Comparison of ENCODE assay signal across 8 cellular contexts in the genomic region with DNA sequence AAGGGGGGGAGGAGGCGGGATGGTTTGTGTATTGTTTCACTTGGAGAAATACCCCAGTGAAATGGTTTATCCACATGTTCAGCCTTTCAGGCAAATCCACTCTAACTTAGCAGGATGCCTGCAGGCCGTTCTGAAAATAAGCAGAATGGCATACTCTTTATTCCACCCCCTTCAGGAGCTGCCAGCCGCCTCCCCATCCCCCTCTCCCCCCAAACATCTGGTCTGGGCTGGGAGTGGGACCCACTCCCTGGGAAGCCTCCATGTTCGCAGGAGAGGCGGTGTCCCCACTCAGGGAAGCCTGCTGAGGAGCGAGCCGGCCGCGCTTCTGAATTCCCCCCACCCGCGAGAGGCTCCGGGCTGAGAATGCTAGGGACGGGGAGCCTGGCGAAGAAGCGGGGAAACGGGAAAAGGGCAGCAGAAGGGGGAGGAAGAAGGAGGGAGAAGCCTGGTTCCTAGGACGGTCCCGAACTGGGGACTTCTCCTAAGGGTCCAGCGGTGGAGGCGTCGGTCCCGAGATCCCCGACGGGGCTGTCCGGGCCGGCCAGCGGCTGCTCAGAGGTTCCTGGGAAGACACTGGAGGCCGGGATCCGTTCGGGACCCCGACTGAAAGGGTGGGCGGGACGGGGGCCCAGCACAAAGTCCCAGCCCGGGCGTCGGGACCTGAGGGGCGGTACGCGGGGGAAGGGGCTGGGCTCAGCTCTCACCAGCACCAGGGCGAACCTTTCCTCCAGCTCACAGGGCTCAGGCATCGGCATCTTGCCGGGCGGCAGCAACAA. TPM values are rescaled to one million over a fixed set of nuclear protein-coding genes. Genes with fewer than 3 reads are reported as not detected.
DNase-seq lines count a peak whose midpoint lies in the region; ATAC-seq and TF ChIP-seq lines count a peak whose summit lies in the region.

No MANE protein-coding gene starts in this region.

- H3K27me3 ChIP-seq in CD4-positive, CD25-positive, alpha-beta regulatory T cell (ENCODE audit: control insufficient read depth, insufficient read depth, low read length): peaks cover 12% of the 10 kb centered on the region
- H3K27me3 ChIP-seq in HUES64 (ENCODE audit: insufficient read depth, low read length) (peaks cover 24% of the 10 kb centered on the region), esophagus squamous epithelium (peaks cover 0 to 18% (median 0%) of the 10 kb centered on the region in 4 donors), muscle layer of colon (ENCODE audit: control insufficient read depth in 1 of 2, insufficient read depth in 2 of 2, low read length in 2 of 2) (no peaks in the 10 kb centered on the region)

- peak; percentile 9 to 15 for ATAC-seq in CD4-positive, CD25-positive, alpha-beta regulatory T cell (ENCODE audit: low read depth in 2 of 2)
- peak; percentile 1 for ATAC-seq in GM21367 (IDR thresholded peaks at IDR 0.05; ENCODE audit: unreplicated experiment)
- peak; percentile 16 for ATAC-seq in activated CD8-positive, alpha-beta T cell treated with anti-CD3 and anti-CD28 coated beads for 36 hours

- H3K4me3 ChIP-seq in CD4-positive, CD25-positive, alpha-beta regulatory T cell (ENCODE audit: low read depth, low read length): peak overlapping the region; percentile 76
- peak overlapping the region; percentile 86 for H3K4me3 ChIP-seq in HUES64 (ENCODE audit: low read length)
- peak overlapping the region; percentile 58 to 87 (median 69) for H3K4me3 ChIP-seq in esophagus squamous epithelium
- H3K4me3 ChIP-seq in muscle layer of colon (ENCODE audit: low read depth in 1 of 2, low read length in 2 of 2): peak overlapping the region; percentile 43 to 62

- POLR2A ChIA-PET in activated CD8-positive, alpha-beta T cell treated with anti-CD3 and anti-CD28 coated beads for 36 hours (lab: Charles Lee): interaction anchor here (0.6 to 2.2 kb wide), 15 partner anchors 17 to 84 kb away, joined by 3 to 9 read pairs (median 3); a partner anchor contains a TSS

- CTCF ChIA-PET in activated CD8-positive, alpha-beta T cell treated with anti-CD3 and anti-CD28 coated beads for 36 hours (lab: Charles Lee): interaction anchor here (0.8 to 19.2 kb wide), 13 partner anchors 8 to 133 kb away, joined by 3 to 556 read pairs (median 7); a partner anchor contains a TSS

- H3K4me1 Mint-ChIP-seq in CD4-positive, CD25-positive, alpha-beta regulatory T cell: peaks cover 7 to 49% (median 40%) of the 10 kb centered on the region in 4 donors
- peaks cover 46% of the 10 kb centered on the region for H3K4me1 Mint-ChIP-seq in activated CD8-positive, alpha-beta T cell treated with anti-CD3 and anti-CD28 coated beads for 36 hours (ENCODE audit: low read depth)
- peaks cover 33% of the 10 kb centered on the region for H3K4me1 Mint-ChIP-seq in type B pancreatic cell (ENCODE audit: unreplicated experiment)

- peak overlapping the region; percentile 89 to 92 (median 92) for H3K27ac Mint-ChIP-seq in CD4-positive, CD25-positive, alpha-beta regulatory T cell
- H3K27ac Mint-ChIP-seq in activated CD8-positive, alpha-beta T cell treated with anti-CD3 and anti-CD28 coated beads for 36 hours: peak overlapping the region; percentile 82
- no peak overlapping the region for H3K27ac Mint-ChIP-seq in type B pancreatic cell

- H3K27ac ChIP-seq in CD4-positive, CD25-positive, alpha-beta regulatory T cell (ENCODE audit: insufficient read depth, low read length, poor library complexity, severe bottlenecking): peak overlapping the region; percentile 74
- H3K27ac ChIP-seq in HUES64 (ENCODE audit: low read depth, low read length): peak overlapping the region; percentile 68
- peak overlapping the region; percentile 81 to 93 (median 85) for H3K27ac ChIP-seq in esophagus squamous epithelium
- peak overlapping the region; percentile 61 for H3K27ac ChIP-seq in muscle layer of colon (ENCODE audit: low read depth, low read length)

- H3K4me3 Mint-ChIP-seq in CD4-positive, CD25-positive, alpha-beta regulatory T cell: peak overlapping the region; percentile 82 to 96 (median 92)
- H3K4me3 Mint-ChIP-seq in activated CD8-positive, alpha-beta T cell treated with anti-CD3 and anti-CD28 coated beads for 36 hours: peak overlapping the region; percentile 86
- peak overlapping the region; percentile 86 for H3K4me3 Mint-ChIP-seq in type B pancreatic cell

- peaks cover 15% of the 10 kb centered on the region for H3K27me3 Mint-ChIP-seq in CD4-positive, CD25-positive, alpha-beta regulatory T cell
- peaks cover 10% of the 10 kb centered on the region for H3K27me3 Mint-ChIP-seq in activated CD8-positive, alpha-beta T cell treated with anti-CD3 and anti-CD28 coated beads for 36 hours
- peaks cover 55% of the 10 kb centered on the region for H3K27me3 Mint-ChIP-seq in type B pancreatic cell

- no peak for TF ChIP-seq CTCF in activated CD8-positive, alpha-beta T cell treated with anti-CD3 and anti-CD28 coated beads for 36 hours (IDR thresholded peaks at IDR 0.05)
- no peak for TF ChIP-seq CTCF in esophagus squamous epithelium (IDR thresholded peaks at IDR 0.05)
- TF ChIP-seq CTCF in type B pancreatic cell (conservative IDR thresholded peaks at IDR 0.05): no peak

- intact Hi-C loops in activated CD8-positive, alpha-beta T cell treated with anti-CD3 and anti-CD28 coated beads for 36 hours (cut with micrococcal nuclease): loop anchor here (2.0 kb wide), 1 partner anchor 62 kb away; no protein-coding TSS in a partner anchor
- intact Hi-C loops in esophagus squamous epithelium (cut with DNase I): loop anchor here (5.0 kb wide), 1 partner anchor 59 kb away; no protein-coding TSS in a partner anchor

- under 1% methylated on average over 42 of the region's 43 CpGs for WGBS in HUES64
- 2 to 7% methylated on average over 9 to 12 of the region's 43 CpGs for WGBS in esophagus squamous epithelium, 2 donors

- no peaks in the 10 kb centered on the region for H3K36me3 Mint-ChIP-seq in CD4-positive, CD25-positive, alpha-beta regulatory T cell
- H3K36me3 Mint-ChIP-seq in activated CD8-positive, alpha-beta T cell treated with anti-CD3 and anti-CD28 coated beads for 36 hours (ENCODE audit: low read depth): peaks cover 4% of the 10 kb centered on the region
- no peaks in the 10 kb centered on the region for H3K36me3 Mint-ChIP-seq in type B pancreatic cell

- H3K9me3 ChIP-seq in CD4-positive, CD25-positive, alpha-beta regulatory T cell (ENCODE audit: control insufficient read depth in 2 of 2, low read length in 2 of 2): no peaks in the 10 kb centered on the region
- H3K9me3 ChIP-seq in HUES64 (ENCODE audit: insufficient read depth, low read depth, low read length) (no peaks in the 10 kb centered on the region), esophagus squamous epithelium (no peaks in the 10 kb centered on the region), muscle layer of colon (ENCODE audit: low read length) (no peaks in the 10 kb centered on the region)

- no peaks in the 10 kb centered on the region for H3K9me3 Mint-ChIP-seq in CD4-positive, CD25-positive, alpha-beta regulatory T cell
- no peaks in the 10 kb centered on the region for H3K9me3 Mint-ChIP-seq in activated CD8-positive, alpha-beta T cell treated with anti-CD3 and anti-CD28 coated beads for 36 hours
- no peaks in the 10 kb centered on the region for H3K9me3 Mint-ChIP-seq in type B pancreatic cell

- H3K9ac ChIP-seq in HUES64 (ENCODE audit: low read depth, low read length): peak overlapping the region; percentile 79
- H3K9ac ChIP-seq in muscle layer of colon (ENCODE audit: low read length): peak overlapping the region; percentile 16

- peak; percentile 2 to 39 (median 7) for DNase-seq in CD4-positive, CD25-positive, alpha-beta regulatory T cell
- DNase-seq in activated CD8-positive, alpha-beta T cell treated with anti-CD3 and anti-CD28 coated beads for 36 hours: peak; percentile 36
- DNase-seq in esophagus squamous epithelium (lab: John Stamatoyannopoulos, UW): no peak
- no peak for DNase-seq in type B pancreatic cell (ENCODE audit: extremely low spot score, unreplicated experiment)
- no peak for DNase-seq in DMS153 treated with DMSO at 0.1 percent for 48 hours (lab: John Stamatoyannopoulos, UW; ENCODE audit: unreplicated experiment)

- H3K36me3 ChIP-seq in CD4-positive, CD25-positive, alpha-beta regulatory T cell (ENCODE audit: control insufficient read depth, insufficient read depth, low read length): no peaks in the 10 kb centered on the region
- H3K36me3 ChIP-seq in HUES64 (ENCODE audit: insufficient read depth, low read length): no peaks in the 10 kb centered on the region
- H3K36me3 ChIP-seq in esophagus squamous epithelium: no peaks in the 10 kb centered on the region
- H3K36me3 ChIP-seq in muscle layer of colon (ENCODE audit: insufficient read depth, low read length): no peaks in the 10 kb centered on the region

- TF ChIP-seq POLR2A in esophagus squamous epithelium (IDR thresholded peaks at IDR 0.05): no peak

- H3K4me1 ChIP-seq in CD4-positive, CD25-positive, alpha-beta regulatory T cell (ENCODE audit: control insufficient read depth, insufficient read depth, low read length, poor library complexity, severe bottlenecking): peaks cover 41% of the 10 kb centered on the region
- H3K4me1 ChIP-seq in HUES64 (ENCODE audit: insufficient read depth, low read length) (peaks cover 28% of the 10 kb centered on the region), esophagus squamous epithelium (peaks cover 3 to 57% (median 6%) of the 10 kb centered on the region in 3 donors), muscle layer of colon (ENCODE audit: insufficient read depth, low read length) (peaks cover 18% of the 10 kb centered on the region)

RNA-seq across cellular contexts. Expression of a gene that starts 0.7 kb away (rescaled TPM):
- 21.4 TPM for total RNA-seq in CD4-positive, CD25-positive, alpha-beta regulatory T cell
- 1 to 10 TPM; 3.8 to 9.0 (median 5.0) TPM for polyA plus RNA-seq in CD4-positive, CD25-positive, alpha-beta regulatory T cell
- polyA plus RNA-seq in HUES64 (2013, experiment 1 of 2): 12.1 TPM
- polyA plus RNA-seq in HUES64 (2013, experiment 2 of 2): 10.5 TPM
- total RNA-seq in activated CD8-positive, alpha-beta T cell treated with anti-CD3 and anti-CD28 coated beads for 36 hours: 10 to 100 TPM; 22.8 to 23.5 TPM
- total RNA-seq in esophagus squamous epithelium (1 to 10 TPM; 5.2 to 7.6 (median 5.8) TPM), type B pancreatic cell (ENCODE audit: low replicate concordance) (2.5 and 21.1 TPM in 2 replicates)

RNA-seq across cellular contexts. Expression of a gene that starts 34.8 kb away (rescaled TPM):
- total RNA-seq in CD4-positive, CD25-positive, alpha-beta regulatory T cell: 376 TPM
- 1,000 to 10,000 TPM; 1,002 to 1,224 (median 1,189) TPM for polyA plus RNA-seq in CD4-positive, CD25-positive, alpha-beta regulatory T cell
- 255 TPM for polyA plus RNA-seq in HUES64 (2013, experiment 1 of 2)
- 289 TPM for polyA plus RNA-seq in HUES64 (2013, experiment 2 of 2)
- total RNA-seq in activated CD8-positive, alpha-beta T cell treated with anti-CD3 and anti-CD28 coated beads for 36 hours: 100 to 1,000 TPM; 437 to 443 TPM
- total RNA-seq in esophagus squamous epithelium (100 to 1,000 TPM; 307 to 444 (median 343) TPM), type B pancreatic cell (ENCODE audit: low replicate concordance) (497 and 686 TPM in 2 replicates)

Comparison
In these comparisons a context has a peak if more than half of its experiments do, and no peak if none do; other contexts are left out.
1. DNase-seq: peak in CD4-positive, CD25-positive, alpha-beta regulatory T cell (3 of 3) and activated CD8-positive, alpha-beta T cell treated with anti-CD3 and anti-CD28 coated beads for 36 hours (single experiment); none in esophagus squamous epithelium (single experiment), type B pancreatic cell (single experiment) and DMS153 treated with DMSO at 0.1 percent for 48 hours (single experiment).
2. Peak in every context shown above with its lines, with median percentiles within 50 percentile points of each other: ATAC-seq, H3K27ac ChIP-seq, H3K4me3 ChIP-seq and H3K4me3 Mint-ChIP-seq.